Comparison of ENCODE assay signal across 16 cellular contexts in genomic region chr7:78218051-78218450, GRCh38.
"Had no signal": no experiment of that assay in that cellular context is flagged by ENCODE, and none has a peak within 500 bp of the region (broad histone marks: within the 10 kb centered on the region; RNA-seq: fewer than 3 reads in every experiment).

No MANE protein-coding gene starts in this region.

- DNase-seq: activated CD4-positive, alpha-beta memory T cell treated with anti-CD3 and anti-CD28 coated beads, Interleukin-2, amount 10 ng/mL, durations not matched to agents 7 days and 5 days; activated CD4-positive, alpha-beta T cell treated with anti-CD3 and anti-CD28 coated beads for 4 hours; activated effector memory CD4-positive, alpha-beta T cell treated with anti-CD3 and anti-CD28 coated beads, Interleukin-2, amount 50 U/mL, for 16 hours; activated T-cell treated with anti-CD3 and anti-CD28 coated beads, Interleukin-2, amount 50 U/mL, for 48 hours; kidney; left ventricle myocardium inferior; nucleus accumbens; posterior cingulate gyrus; stimulated activated CD4-positive, alpha-beta T cell treated with anti-CD3 and anti-CD28 coated beads, Interleukin-15, amount 100 ng/mL, for 24 hours; stimulated activated CD4-positive, alpha-beta T cell treated with anti-CD3 and anti-CD28 coated beads, Interleukin-4, amount 100 ng/mL, for 1 hour; stimulated activated naive B cell treated with anti-CD40 and anti-IgM and Interleukin-4, amounts not matched to agents 10 μg/mL and 1 μg/mL and 100 μg/mL, for 72 hours; tibial artery had no signal

- H3K9me3 ChIP-seq: adrenal gland, esophagus muscularis mucosa, gastroesophageal sphincter, left ventricle myocardium inferior, tibial artery had no signal

- H3K4me3 ChIP-seq: adrenal gland, esophagus muscularis mucosa, gastroesophageal sphincter, left ventricle myocardium inferior, skin epidermis, tibial artery had no signal

- H3K4me1 ChIP-seq: adrenal gland, esophagus muscularis mucosa, left ventricle myocardium inferior had no signal

- H3K27ac ChIP-seq: adrenal gland, esophagus muscularis mucosa, gastroesophageal sphincter, left ventricle myocardium inferior, skin epidermis, tibial artery had no signal

- ATAC-seq: gastroesophageal sphincter; stimulated activated naive B cell treated with anti-CD40 and anti-IgM and Interleukin-4, amounts not matched to agents 10 μg/mL and 1 μg/mL and 100 μg/mL, for 72 hours had no signal

- H3K36me3 ChIP-seq: adrenal gland, esophagus muscularis mucosa, gastroesophageal sphincter, left ventricle myocardium inferior, tibial artery had no signal

- H3K27me3 ChIP-seq: adrenal gland, esophagus muscularis mucosa, gastroesophageal sphincter, tibial artery had no signal
